1 cellular context compared by ENCODE assay signal in the genomic region with DNA sequence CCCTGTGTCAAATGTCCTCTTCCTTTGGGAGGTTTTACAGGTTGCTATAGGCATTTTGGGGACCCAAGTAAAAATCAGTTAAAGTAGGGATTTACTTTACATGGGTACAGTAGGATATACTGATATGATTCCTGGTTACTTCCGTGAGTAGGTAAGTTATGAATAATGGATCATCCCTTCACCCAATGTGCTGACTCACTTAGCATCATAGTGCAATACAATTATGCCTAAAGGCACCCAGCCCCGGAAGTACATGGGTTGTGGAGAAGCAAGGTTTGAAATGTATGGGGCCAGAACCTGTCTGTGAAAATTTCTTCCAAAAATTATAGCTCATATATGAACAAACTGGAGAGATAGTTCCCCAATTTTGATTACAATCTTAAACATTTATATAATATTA.
A peak's percentile ranks its signal among the peaks of the same experiment; 100 is the strongest.
TF ChIP-seq lines count a peak whose summit lies in the region.

No MANE protein-coding gene starts in this region.

TF ChIP-seq in HCT116, 20 proteins besides CTCF, POLR2A, EP300 and RAD21 (continued from another document):
- TF ChIP-seq EZH2phosphoT487 (IDR thresholded peaks at IDR 0.05; ENCODE audit: borderline replicate concordance) (no peak), SRF (IDR thresholded peaks at IDR 0.05; ENCODE audit: low read depth) (no peak), EZH2 (IDR thresholded peaks at IDR 0.05) (no peak), ZNF274 (IDR thresholded peaks at IDR 0.05; ENCODE audit: low read depth, low read length) (no peak), FOSL1 (IDR thresholded peaks at IDR 0.05; ENCODE audit: low read depth) (peak; percentile 36; the same call in 1 of the 2 replicates), CEBPB (IDR thresholded peaks at IDR 0.05; ENCODE audit: low read depth) (no peak), POLR2AphosphoS5 (IDR thresholded peaks at IDR 0.05; ENCODE audit: low read depth, low read length) (no peak), EGR1 (IDR thresholded peaks at IDR 0.05; ENCODE audit: low read depth) (no peak)
- TF ChIP-seq, protein P1, sequence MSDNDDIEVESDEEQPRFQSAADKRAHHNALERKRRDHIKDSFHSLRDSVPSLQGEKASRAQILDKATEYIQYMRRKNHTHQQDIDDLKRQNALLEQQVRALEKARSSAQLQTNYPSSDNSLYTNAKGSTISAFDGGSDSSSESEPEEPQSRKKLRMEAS (IDR thresholded peaks at IDR 0.05): no peak
- TF ChIP-seq, protein P2, sequence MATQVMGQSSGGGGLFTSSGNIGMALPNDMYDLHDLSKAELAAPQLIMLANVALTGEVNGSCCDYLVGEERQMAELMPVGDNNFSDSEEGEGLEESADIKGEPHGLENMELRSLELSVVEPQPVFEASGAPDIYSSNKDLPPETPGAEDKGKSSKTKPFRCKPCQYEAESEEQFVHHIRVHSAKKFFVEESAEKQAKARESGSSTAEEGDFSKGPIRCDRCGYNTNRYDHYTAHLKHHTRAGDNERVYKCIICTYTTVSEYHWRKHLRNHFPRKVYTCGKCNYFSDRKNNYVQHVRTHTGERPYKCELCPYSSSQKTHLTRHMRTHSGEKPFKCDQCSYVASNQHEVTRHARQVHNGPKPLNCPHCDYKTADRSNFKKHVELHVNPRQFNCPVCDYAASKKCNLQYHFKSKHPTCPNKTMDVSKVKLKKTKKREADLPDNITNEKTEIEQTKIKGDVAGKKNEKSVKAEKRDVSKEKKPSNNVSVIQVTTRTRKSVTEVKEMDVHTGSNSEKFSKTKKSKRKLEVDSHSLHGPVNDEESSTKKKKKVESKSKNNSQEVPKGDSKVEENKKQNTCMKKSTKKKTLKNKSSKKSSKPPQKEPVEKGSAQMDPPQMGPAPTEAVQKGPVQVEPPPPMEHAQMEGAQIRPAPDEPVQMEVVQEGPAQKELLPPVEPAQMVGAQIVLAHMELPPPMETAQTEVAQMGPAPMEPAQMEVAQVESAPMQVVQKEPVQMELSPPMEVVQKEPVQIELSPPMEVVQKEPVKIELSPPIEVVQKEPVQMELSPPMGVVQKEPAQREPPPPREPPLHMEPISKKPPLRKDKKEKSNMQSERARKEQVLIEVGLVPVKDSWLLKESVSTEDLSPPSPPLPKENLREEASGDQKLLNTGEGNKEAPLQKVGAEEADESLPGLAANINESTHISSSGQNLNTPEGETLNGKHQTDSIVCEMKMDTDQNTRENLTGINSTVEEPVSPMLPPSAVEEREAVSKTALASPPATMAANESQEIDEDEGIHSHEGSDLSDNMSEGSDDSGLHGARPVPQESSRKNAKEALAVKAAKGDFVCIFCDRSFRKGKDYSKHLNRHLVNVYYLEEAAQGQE (IDR thresholded peaks at IDR 0.05; ENCODE audit: low read depth): no peak
- TF ChIP-seq, protein P3, sequence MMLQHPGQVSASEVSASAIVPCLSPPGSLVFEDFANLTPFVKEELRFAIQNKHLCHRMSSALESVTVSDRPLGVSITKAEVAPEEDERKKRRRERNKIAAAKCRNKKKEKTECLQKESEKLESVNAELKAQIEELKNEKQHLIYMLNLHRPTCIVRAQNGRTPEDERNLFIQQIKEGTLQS (IDR thresholded peaks at IDR 0.05): no peak
